ENCODE assay signal across 1 cellular context in the genomic region with DNA sequence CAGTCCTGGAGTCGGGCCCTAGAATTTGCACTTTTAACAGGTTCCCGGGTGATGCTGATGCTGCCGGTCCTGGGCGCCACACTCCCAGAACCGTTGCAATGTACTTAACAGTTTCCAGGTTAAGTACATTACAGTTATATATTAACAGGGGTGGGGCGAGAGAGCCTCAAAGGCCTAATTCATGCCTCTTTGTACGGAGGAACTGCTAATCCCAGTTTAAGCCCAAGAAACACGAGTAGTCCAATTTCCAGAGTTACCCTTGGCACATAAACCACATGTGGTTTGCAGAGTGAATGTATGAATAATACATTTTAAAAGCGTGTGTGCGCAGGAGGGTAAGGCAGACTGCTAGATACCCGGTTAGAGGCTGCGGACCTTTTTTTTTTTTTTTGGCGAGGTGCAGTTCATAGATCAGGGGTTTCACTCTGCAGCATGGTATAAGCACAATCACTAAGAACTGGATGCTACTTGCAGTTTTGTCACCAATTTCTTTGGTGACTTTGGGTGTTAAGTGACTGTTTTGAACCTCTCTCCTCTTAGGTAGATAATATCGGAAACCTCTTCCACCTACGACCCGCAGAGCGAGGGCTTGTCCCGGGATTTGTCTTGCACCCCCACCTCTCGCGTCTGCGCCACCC.
TF ChIP-seq lines count a peak whose summit lies in the region.

No MANE protein-coding gene starts in this region.

TF ChIP-seq in HepG2, 621 proteins besides CTCF, POLR2A, EP300 and RAD21 (continued from another document):
- TF ChIP-seq, protein P1, sequence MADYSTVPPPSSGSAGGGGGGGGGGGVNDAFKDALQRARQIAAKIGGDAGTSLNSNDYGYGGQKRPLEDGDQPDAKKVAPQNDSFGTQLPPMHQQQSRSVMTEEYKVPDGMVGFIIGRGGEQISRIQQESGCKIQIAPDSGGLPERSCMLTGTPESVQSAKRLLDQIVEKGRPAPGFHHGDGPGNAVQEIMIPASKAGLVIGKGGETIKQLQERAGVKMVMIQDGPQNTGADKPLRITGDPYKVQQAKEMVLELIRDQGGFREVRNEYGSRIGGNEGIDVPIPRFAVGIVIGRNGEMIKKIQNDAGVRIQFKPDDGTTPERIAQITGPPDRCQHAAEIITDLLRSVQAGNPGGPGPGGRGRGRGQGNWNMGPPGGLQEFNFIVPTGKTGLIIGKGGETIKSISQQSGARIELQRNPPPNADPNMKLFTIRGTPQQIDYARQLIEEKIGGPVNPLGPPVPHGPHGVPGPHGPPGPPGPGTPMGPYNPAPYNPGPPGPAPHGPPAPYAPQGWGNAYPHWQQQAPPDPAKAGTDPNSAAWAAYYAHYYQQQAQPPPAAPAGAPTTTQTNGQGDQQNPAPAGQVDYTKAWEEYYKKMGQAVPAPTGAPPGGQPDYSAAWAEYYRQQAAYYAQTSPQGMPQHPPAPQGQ (CRISPR knock-in tag; IDR thresholded peaks at IDR 0.05; ENCODE audit: borderline replicate concordance): no peak
- TF ChIP-seq FOXK1 (CRISPR knock-in tag; IDR thresholded peaks at IDR 0.05; ENCODE audit: borderline replicate concordance, low read depth) (no peak), ZSCAN20 (CRISPR knock-in tag; IDR thresholded peaks at IDR 0.05; ENCODE audit: borderline replicate concordance) (no peak; the same call in 1 of the 2 replicates), DPF2 (CRISPR knock-in tag; IDR thresholded peaks at IDR 0.05; ENCODE audit: borderline replicate concordance, low read depth) (no peak), CCDC6 (CRISPR knock-in tag; IDR thresholded peaks at IDR 0.05) (peak; percentile 59; the same call in 1 of the 2 replicates), NR2C2 (CRISPR knock-in tag; IDR thresholded peaks at IDR 0.05; ENCODE audit: borderline replicate concordance) (peak; percentile 61; the same call in 1 of the 2 replicates), ZFY (CRISPR knock-in tag; IDR thresholded peaks at IDR 0.05) (no peak), ZNF354B (CRISPR knock-in tag; IDR thresholded peaks at IDR 0.05) (no peak), RBM39 (IDR thresholded peaks at IDR 0.05; ENCODE audit: low read depth, low read length, poor library complexity, severe bottlenecking) (no peak), RBFOX2 (IDR thresholded peaks at IDR 0.05; ENCODE audit: low read depth, low read length) (no peak), FOXA1 (IDR thresholded peaks at IDR 0.05) (no peak), FOXA1 (CRISPR knock-in tag; IDR thresholded peaks at IDR 0.05) (peak; percentile 41), KLF13 (CRISPR knock-in tag; IDR thresholded peaks at IDR 0.05) (no peak), EEA1 (CRISPR knock-in tag; IDR thresholded peaks at IDR 0.05; ENCODE audit: borderline replicate concordance) (no peak), TOPORS (CRISPR knock-in tag; IDR thresholded peaks at IDR 0.05) (no peak), NFE2L1 (CRISPR knock-in tag; IDR thresholded peaks at IDR 0.05; ENCODE audit: borderline replicate concordance) (no peak), NONO (IDR thresholded peaks at IDR 0.05) (no peak), NONO (CRISPR knock-in tag; conservative IDR thresholded peaks at IDR 0.05) (no peak; the same call in 1 of the 2 replicates)
- TF ChIP-seq, protein P2, sequence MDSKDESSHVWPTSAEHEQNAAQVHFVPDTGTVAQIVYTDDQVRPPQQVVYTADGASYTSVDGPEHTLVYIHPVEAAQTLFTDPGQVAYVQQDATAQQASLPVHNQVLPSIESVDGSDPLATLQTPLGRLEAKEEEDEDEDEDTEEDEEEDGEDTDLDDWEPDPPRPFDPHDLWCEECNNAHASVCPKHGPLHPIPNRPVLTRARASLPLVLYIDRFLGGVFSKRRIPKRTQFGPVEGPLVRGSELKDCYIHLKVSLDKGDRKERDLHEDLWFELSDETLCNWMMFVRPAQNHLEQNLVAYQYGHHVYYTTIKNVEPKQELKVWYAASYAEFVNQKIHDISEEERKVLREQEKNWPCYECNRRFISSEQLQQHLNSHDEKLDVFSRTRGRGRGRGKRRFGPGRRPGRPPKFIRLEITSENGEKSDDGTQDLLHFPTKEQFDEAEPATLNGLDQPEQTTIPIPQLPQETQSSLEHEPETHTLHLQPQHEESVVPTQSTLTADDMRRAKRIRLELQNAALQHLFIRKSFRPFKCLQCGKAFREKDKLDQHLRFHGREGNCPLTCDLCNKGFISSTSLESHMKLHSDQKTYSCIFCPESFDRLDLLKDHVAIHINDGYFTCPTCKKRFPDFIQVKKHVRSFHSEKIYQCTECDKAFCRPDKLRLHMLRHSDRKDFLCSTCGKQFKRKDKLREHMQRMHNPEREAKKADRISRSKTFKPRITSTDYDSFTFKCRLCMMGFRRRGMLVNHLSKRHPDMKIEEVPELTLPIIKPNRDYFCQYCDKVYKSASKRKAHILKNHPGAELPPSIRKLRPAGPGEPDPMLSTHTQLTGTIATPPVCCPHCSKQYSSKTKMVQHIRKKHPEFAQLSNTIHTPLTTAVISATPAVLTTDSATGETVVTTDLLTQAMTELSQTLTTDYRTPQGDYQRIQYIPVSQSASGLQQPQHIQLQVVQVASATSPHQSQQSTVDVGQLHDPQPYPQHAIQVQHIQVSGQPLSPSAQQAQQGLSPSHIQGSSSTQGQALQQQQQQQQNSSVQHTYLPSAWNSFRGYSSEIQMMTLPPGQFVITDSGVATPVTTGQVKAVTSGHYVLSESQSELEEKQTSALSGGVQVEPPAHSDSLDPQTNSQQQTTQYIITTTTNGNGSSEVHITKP (CRISPR knock-in tag; IDR thresholded peaks at IDR 0.05; ENCODE audit: low read depth): no peak
- TF ChIP-seq, protein P3, sequence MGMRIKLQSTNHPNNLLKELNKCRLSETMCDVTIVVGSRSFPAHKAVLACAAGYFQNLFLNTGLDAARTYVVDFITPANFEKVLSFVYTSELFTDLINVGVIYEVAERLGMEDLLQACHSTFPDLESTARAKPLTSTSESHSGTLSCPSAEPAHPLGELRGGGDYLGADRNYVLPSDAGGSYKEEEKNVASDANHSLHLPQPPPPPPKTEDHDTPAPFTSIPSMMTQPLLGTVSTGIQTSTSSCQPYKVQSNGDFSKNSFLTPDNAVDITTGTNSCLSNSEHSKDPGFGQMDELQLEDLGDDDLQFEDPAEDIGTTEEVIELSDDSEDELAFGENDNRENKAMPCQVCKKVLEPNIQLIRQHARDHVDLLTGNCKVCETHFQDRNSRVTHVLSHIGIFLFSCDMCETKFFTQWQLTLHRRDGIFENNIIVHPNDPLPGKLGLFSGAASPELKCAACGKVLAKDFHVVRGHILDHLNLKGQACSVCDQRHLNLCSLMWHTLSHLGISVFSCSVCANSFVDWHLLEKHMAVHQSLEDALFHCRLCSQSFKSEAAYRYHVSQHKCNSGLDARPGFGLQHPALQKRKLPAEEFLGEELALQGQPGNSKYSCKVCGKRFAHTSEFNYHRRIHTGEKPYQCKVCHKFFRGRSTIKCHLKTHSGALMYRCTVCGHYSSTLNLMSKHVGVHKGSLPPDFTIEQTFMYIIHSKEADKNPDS (CRISPR knock-in tag; IDR thresholded peaks at IDR 0.05): no peak
- TF ChIP-seq, protein P4, sequence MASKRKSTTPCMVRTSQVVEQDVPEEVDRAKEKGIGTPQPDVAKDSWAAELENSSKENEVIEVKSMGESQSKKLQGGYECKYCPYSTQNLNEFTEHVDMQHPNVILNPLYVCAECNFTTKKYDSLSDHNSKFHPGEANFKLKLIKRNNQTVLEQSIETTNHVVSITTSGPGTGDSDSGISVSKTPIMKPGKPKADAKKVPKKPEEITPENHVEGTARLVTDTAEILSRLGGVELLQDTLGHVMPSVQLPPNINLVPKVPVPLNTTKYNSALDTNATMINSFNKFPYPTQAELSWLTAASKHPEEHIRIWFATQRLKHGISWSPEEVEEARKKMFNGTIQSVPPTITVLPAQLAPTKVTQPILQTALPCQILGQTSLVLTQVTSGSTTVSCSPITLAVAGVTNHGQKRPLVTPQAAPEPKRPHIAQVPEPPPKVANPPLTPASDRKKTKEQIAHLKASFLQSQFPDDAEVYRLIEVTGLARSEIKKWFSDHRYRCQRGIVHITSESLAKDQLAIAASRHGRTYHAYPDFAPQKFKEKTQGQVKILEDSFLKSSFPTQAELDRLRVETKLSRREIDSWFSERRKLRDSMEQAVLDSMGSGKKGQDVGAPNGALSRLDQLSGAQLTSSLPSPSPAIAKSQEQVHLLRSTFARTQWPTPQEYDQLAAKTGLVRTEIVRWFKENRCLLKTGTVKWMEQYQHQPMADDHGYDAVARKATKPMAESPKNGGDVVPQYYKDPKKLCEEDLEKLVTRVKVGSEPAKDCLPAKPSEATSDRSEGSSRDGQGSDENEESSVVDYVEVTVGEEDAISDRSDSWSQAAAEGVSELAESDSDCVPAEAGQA (IDR thresholded peaks at IDR 0.05; ENCODE audit: low read depth): no peak
- TF ChIP-seq, protein P4 (CRISPR knock-in tag; IDR thresholded peaks at IDR 0.05; ENCODE audit: borderline replicate concordance): no peak
- TF ChIP-seq, protein P5, sequence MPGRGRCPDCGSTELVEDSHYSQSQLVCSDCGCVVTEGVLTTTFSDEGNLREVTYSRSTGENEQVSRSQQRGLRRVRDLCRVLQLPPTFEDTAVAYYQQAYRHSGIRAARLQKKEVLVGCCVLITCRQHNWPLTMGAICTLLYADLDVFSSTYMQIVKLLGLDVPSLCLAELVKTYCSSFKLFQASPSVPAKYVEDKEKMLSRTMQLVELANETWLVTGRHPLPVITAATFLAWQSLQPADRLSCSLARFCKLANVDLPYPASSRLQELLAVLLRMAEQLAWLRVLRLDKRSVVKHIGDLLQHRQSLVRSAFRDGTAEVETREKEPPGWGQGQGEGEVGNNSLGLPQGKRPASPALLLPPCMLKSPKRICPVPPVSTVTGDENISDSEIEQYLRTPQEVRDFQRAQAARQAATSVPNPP (CRISPR knock-in tag; IDR thresholded peaks at IDR 0.05): no peak
- TF ChIP-seq, protein P6, sequence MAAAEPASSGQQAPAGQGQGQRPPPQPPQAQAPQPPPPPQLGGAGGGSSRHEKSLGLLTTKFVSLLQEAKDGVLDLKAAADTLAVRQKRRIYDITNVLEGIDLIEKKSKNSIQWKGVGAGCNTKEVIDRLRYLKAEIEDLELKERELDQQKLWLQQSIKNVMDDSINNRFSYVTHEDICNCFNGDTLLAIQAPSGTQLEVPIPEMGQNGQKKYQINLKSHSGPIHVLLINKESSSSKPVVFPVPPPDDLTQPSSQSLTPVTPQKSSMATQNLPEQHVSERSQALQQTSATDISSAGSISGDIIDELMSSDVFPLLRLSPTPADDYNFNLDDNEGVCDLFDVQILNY (CRISPR knock-in tag; conservative IDR thresholded peaks at IDR 0.05): no peak
- TF ChIP-seq, protein P7, sequence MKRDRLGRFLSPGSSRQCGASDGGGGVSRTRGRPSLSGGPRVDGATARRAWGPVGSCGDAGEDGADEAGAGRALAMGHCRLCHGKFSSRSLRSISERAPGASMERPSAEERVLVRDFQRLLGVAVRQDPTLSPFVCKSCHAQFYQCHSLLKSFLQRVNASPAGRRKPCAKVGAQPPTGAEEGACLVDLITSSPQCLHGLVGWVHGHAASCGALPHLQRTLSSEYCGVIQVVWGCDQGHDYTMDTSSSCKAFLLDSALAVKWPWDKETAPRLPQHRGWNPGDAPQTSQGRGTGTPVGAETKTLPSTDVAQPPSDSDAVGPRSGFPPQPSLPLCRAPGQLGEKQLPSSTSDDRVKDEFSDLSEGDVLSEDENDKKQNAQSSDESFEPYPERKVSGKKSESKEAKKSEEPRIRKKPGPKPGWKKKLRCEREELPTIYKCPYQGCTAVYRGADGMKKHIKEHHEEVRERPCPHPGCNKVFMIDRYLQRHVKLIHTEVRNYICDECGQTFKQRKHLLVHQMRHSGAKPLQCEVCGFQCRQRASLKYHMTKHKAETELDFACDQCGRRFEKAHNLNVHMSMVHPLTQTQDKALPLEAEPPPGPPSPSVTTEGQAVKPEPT (CRISPR knock-in tag; IDR thresholded peaks at IDR 0.05; ENCODE audit: low read depth): no peak; the same call in 1 of the 2 replicates
- TF ChIP-seq, protein P8, sequence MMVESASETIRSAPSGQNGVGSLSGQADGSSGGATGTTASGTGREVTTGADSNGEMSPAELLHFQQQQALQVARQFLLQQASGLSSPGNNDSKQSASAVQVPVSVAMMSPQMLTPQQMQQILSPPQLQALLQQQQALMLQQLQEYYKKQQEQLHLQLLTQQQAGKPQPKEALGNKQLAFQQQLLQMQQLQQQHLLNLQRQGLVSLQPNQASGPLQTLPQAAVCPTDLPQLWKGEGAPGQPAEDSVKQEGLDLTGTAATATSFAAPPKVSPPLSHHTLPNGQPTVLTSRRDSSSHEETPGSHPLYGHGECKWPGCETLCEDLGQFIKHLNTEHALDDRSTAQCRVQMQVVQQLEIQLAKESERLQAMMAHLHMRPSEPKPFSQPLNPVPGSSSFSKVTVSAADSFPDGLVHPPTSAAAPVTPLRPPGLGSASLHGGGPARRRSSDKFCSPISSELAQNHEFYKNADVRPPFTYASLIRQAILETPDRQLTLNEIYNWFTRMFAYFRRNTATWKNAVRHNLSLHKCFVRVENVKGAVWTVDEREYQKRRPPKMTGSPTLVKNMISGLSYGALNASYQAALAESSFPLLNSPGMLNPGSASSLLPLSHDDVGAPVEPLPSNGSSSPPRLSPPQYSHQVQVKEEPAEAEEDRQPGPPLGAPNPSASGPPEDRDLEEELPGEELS (CRISPR knock-in tag; IDR thresholded peaks at IDR 0.05): no peak; the same call in 1 of the 2 replicates
